ENCODE assay signal across 18 cellular contexts in the genomic region with DNA sequence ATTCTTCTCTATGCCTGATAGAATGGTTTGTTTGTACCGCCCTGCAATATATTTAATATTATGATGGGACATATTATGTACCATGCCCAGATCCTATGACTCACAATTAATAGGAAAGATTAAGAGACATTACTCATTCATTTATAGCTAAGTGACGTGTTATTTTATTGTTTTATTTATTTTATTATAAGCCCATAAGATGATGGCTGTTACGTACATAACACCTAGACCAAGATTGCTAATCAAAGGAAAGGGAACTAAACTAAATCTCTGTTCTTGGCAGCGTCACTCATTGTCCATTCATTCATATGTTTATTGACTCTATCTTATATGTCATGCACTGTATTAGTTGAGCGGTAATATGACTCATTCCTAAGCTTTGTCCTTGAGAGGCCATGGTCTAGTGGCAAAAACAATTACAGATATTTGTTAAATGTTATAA. TPM values are rescaled to one million over a fixed set of nuclear protein-coding genes. Genes with fewer than 3 reads are reported as not detected.
DNase-seq lines count a peak whose midpoint lies in the region; ATAC-seq and TF ChIP-seq lines count a peak whose summit lies in the region.
"Had no signal": no experiment of that assay in that cellular context is flagged by ENCODE, and none has a peak within 500 bp of the region (broad histone marks: within the 10 kb centered on the region; RNA-seq: fewer than 3 reads in every experiment).

No MANE protein-coding gene starts in this region.

- intact Hi-C loops in mucosa of descending colon (cut with DNase I, micrococcal nuclease): no loop called here

- peaks cover 6% of the 10 kb centered on the region for H3K4me1 ChIP-seq in mucosa of descending colon (ENCODE audit: low read depth)

- peak; percentile 14 for DNase-seq in EH (ENCODE audit: low read depth)
- peak; percentile 80 for DNase-seq in M059J (ENCODE audit: low read depth)
- DNase-seq in choroid plexus epithelial cell (ENCODE audit: low read depth): peak; percentile 40
- DNase-seq in mucosa of descending colon: no peak
- no peak for DNase-seq in AG08395 (ENCODE audit: low spot score)
- no peak for DNase-seq in medulla oblongata (ENCODE audit: extremely low spot score)
- DNase-seq in activated T-cell treated with anti-CD3 and anti-CD28 coated beads, Interleukin-2, amount 50 U/mL, for 24 hours: no peak
- DNase-seq: activated CD8-positive, alpha-beta memory T cell treated with anti-CD3 and anti-CD28 coated beads, Interleukin-2, amount 50 U/mL, for 48 hours; activated naive CD4-positive, alpha-beta T cell; C1 segment of cervical spinal cord; DMS79 treated with DMSO at 0.1 percent for 48 hours; HFFc6; NCI-H1105 treated with DMSO at 0.1 percent for 48 hours; stimulated activated naive B cell treated with anti-CD40 and anti-IgM and Interleukin-4, amounts not matched to agents 10 μg/mL and 1 μg/mL and 100 μg/mL, for 72 hours; T-helper 9 cell; trophoblast cell had no signal

- peaks cover 24% of the 10 kb centered on the region for H3K4me1 Mint-ChIP-seq in activated T-cell treated with anti-CD3 and anti-CD28 coated beads, Interleukin-2, amount 50 U/mL, for 24 hours (ENCODE audit: low read depth)

- H3K36me3 Mint-ChIP-seq in activated T-cell treated with anti-CD3 and anti-CD28 coated beads, Interleukin-2, amount 50 U/mL, for 24 hours (ENCODE audit: low read depth): peaks cover 1% of the 10 kb centered on the region

- H3K27ac Mint-ChIP-seq in activated T-cell treated with anti-CD3 and anti-CD28 coated beads, Interleukin-2, amount 50 U/mL, for 24 hours: no peak overlapping the region
- H3K27ac Mint-ChIP-seq: HFFc6; stimulated activated naive B cell treated with anti-CD40 and anti-IgM and Interleukin-4, amounts not matched to agents 10 μg/mL and 1 μg/mL and 100 μg/mL, for 72 hours had no signal

- ATAC-seq in mucosa of descending colon: peak; percentile 71
- ATAC-seq: left lobe of liver; stimulated activated naive B cell treated with anti-CD40 and anti-IgM and Interleukin-4, amounts not matched to agents 10 μg/mL and 1 μg/mL and 100 μg/mL, for 72 hours had no signal

- no peaks in the 10 kb centered on the region for H3K9me3 ChIP-seq in mucosa of descending colon
- H3K9me3 ChIP-seq: SJSA1 had no signal

- H3K27me3 Mint-ChIP-seq in activated T-cell treated with anti-CD3 and anti-CD28 coated beads, Interleukin-2, amount 50 U/mL, for 24 hours: no peaks in the 10 kb centered on the region
- H3K27me3 Mint-ChIP-seq: stimulated activated naive B cell treated with anti-CD40 and anti-IgM and Interleukin-4, amounts not matched to agents 10 μg/mL and 1 μg/mL and 100 μg/mL, for 72 hours had no signal

- H3K36me3 ChIP-seq in mucosa of descending colon (ENCODE audit: low read depth): no peaks in the 10 kb centered on the region
- H3K36me3 ChIP-seq: SJSA1 had no signal

- H3K4me3 Mint-ChIP-seq in activated T-cell treated with anti-CD3 and anti-CD28 coated beads, Interleukin-2, amount 50 U/mL, for 24 hours: no peak overlapping the region
- H3K4me3 Mint-ChIP-seq: HFFc6; stimulated activated naive B cell treated with anti-CD40 and anti-IgM and Interleukin-4, amounts not matched to agents 10 μg/mL and 1 μg/mL and 100 μg/mL, for 72 hours had no signal

- TF ChIP-seq CTCF in choroid plexus epithelial cell (conservative IDR thresholded peaks at IDR 0.05; ENCODE audit: low read depth, low read length) (no peak), mucosa of descending colon (IDR thresholded peaks at IDR 0.05) (no peak)

- peaks cover 11% of the 10 kb centered on the region for H3K9me3 Mint-ChIP-seq in activated T-cell treated with anti-CD3 and anti-CD28 coated beads, Interleukin-2, amount 50 U/mL, for 24 hours
- H3K9me3 Mint-ChIP-seq: HFFc6 had no signal

- H3K4me3 ChIP-seq in choroid plexus epithelial cell (ENCODE audit: low read depth, low read length) (no peak overlapping the region), mucosa of descending colon (no peak overlapping the region)
- H3K4me3 ChIP-seq: SJSA1 had no signal

RNA-seq across cellular contexts. Expression of a gene that starts 16.7 kb away (rescaled TPM):
- 54.5 and 61.1 TPM in 2 replicates for total RNA-seq in M059J (2014; rRNA removed; shearing (Covaris generic))
- total RNA-seq in mucosa of descending colon: 10 to 100 TPM; 40.1 to 53.0 (median 50.8) TPM

Comparison
In these comparisons a context has a peak if more than half of its experiments do, and no peak if none do; other contexts are left out.
1. DNase-seq: peak in EH (single experiment), M059J (single experiment) and choroid plexus epithelial cell (single experiment); none in mucosa of descending colon (0 of 3), AG08395 (single experiment), medulla oblongata (single experiment) and activated T-cell treated with anti-CD3 and anti-CD28 coated beads, Interleukin-2, amount 50 U/mL, for 24 hours (single experiment).